18 cellular contexts compared by ENCODE assay signal in genomic region chr13:89930861-89931260, GRCh38.
"Had no signal": no experiment of that assay in that cellular context is flagged by ENCODE, and none has a peak within 500 bp of the region (broad histone marks: within the 10 kb centered on the region; RNA-seq: fewer than 3 reads in every experiment).

No MANE protein-coding gene starts in this region.

- H3K9me3 ChIP-seq: ascending aorta, breast epithelium, heart left ventricle, left lung, vagina had no signal

- DNase-seq: activated naive CD4-positive, alpha-beta T cell treated with anti-CD3 and anti-CD28 coated beads for 36 hours; activated naive CD8-positive, alpha-beta T cell treated with anti-CD3 and anti-CD28 coated beads, Interleukin-2, amount 50 U/mL, for 24 hours; activated T-cell treated with anti-CD3 and anti-CD28 coated beads for 4 hours; cerebellar nuclear complex; effector memory CD4-positive, alpha-beta T cell; foreskin keratinocyte; heart left ventricle; left lung; natural killer cell; occipital lobe; SW 1271 had no signal

- H3K36me3 Mint-ChIP-seq: stimulated activated effector memory CD8-positive, alpha-beta T cell treated with anti-CD3 and anti-CD28 coated beads, Interleukin-12 subunit alpha, Interleukin-12 subunit beta, amount 100 ng/mL, for 72 hours had no signal

- H3K27ac ChIP-seq: ascending aorta, breast epithelium, foreskin keratinocyte, heart left ventricle, left lung, vagina had no signal

- H3K27me3 Mint-ChIP-seq: activated naive CD8-positive, alpha-beta T cell treated with anti-CD3 and anti-CD28 coated beads, Interleukin-2, amount 50 U/mL, for 24 hours had no signal

- H3K27me3 ChIP-seq: ascending aorta, breast epithelium, foreskin keratinocyte, heart left ventricle, left lung, vagina had no signal

- H3K4me1 ChIP-seq: ascending aorta, breast epithelium, foreskin keratinocyte, heart left ventricle, left lung, vagina had no signal

- H3K4me3 ChIP-seq: ascending aorta, breast epithelium, heart left ventricle, left lung, vagina had no signal

- ATAC-seq: activated CD4-positive, CD25-positive, alpha-beta regulatory T cell treated with anti-CD3 and anti-CD28 coated beads, Interleukin-2, amount 50 U/mL, for 24 hours; activated naive CD8-positive, alpha-beta T cell treated with anti-CD3 and anti-CD28 coated beads, Interleukin-2, amount 50 U/mL, for 24 hours; foreskin keratinocyte; heart left ventricle; left lung; natural killer cell; stimulated activated effector memory CD8-positive, alpha-beta T cell treated with anti-CD3 and anti-CD28 coated beads, Interleukin-12 subunit alpha, Interleukin-12 subunit beta, amount 100 ng/mL, for 72 hours had no signal

- H3K27ac Mint-ChIP-seq: activated naive CD4-positive, alpha-beta T cell treated with anti-CD3 and anti-CD28 coated beads for 36 hours; activated naive CD8-positive, alpha-beta T cell treated with anti-CD3 and anti-CD28 coated beads, Interleukin-2, amount 50 U/mL, for 24 hours; activated T-helper 2 cell treated with anti-CD3 and anti-CD28 coated beads, Interferon-gamma antibody, Interleukin-2, Interleukin-4, amounts not matched to agents 10 μg/mL and 5 μg/mL and 100 μg/mL, durations not matched to agents 14 hours and 24 hours and 36 hours; natural killer cell; stimulated activated effector memory CD8-positive, alpha-beta T cell treated with anti-CD3 and anti-CD28 coated beads, Interleukin-12 subunit alpha, Interleukin-12 subunit beta, amount 100 ng/mL, for 72 hours; T-helper 2 cell treated with Interferon-gamma antibody and Interleukin-4, amounts not matched to agents 5 μg/mL and 100 μg/mL, for 36 hours had no signal

- H3K36me3 ChIP-seq: ascending aorta, breast epithelium, heart left ventricle, left lung, vagina had no signal

- H3K4me3 Mint-ChIP-seq: activated naive CD4-positive, alpha-beta T cell treated with anti-CD3 and anti-CD28 coated beads for 36 hours; activated naive CD8-positive, alpha-beta T cell treated with anti-CD3 and anti-CD28 coated beads, Interleukin-2, amount 50 U/mL, for 24 hours; natural killer cell; stimulated activated effector memory CD8-positive, alpha-beta T cell treated with anti-CD3 and anti-CD28 coated beads, Interleukin-12 subunit alpha, Interleukin-12 subunit beta, amount 100 ng/mL, for 72 hours; T-helper 2 cell treated with Interferon-gamma antibody and Interleukin-4, amounts not matched to agents 5 μg/mL and 100 μg/mL, for 36 hours had no signal

- H3K4me1 Mint-ChIP-seq: activated naive CD8-positive, alpha-beta T cell treated with anti-CD3 and anti-CD28 coated beads, Interleukin-2, amount 50 U/mL, for 24 hours; natural killer cell; stimulated activated effector memory CD8-positive, alpha-beta T cell treated with anti-CD3 and anti-CD28 coated beads, Interleukin-12 subunit alpha, Interleukin-12 subunit beta, amount 100 ng/mL, for 72 hours had no signal
